ENCODE assay signal across 8 cellular contexts in genomic region chr2:206164261-206164862, GRCh38. TPM values are rescaled to one million over a fixed set of nuclear protein-coding genes. Genes with fewer than 3 reads are reported as not detected.
DNase-seq lines count a peak whose midpoint lies in the region; ATAC-seq, FAIRE-seq and TF ChIP-seq lines count a peak whose summit lies in the region.
"Had no signal": no experiment of that assay in that cellular context is flagged by ENCODE, and none has a peak within 500 bp of the region (broad histone marks: within the 10 kb centered on the region; RNA-seq: fewer than 3 reads in every experiment).

No MANE protein-coding gene starts in this region.

- H3K4me3 Mint-ChIP-seq in Caco-2 (ENCODE audit: unreplicated experiment) = no peak overlapping the region
- no peak overlapping the region for H3K4me3 Mint-ChIP-seq in naive thymus-derived CD8-positive, alpha-beta T cell

- H2AK5ac ChIP-seq in H1 (ENCODE audit: low read depth, low read length) = no peak overlapping the region

- CTCF ChIA-PET in Caco-2 (lab: Charles Lee) = no interaction called here
- CTCF ChIA-PET in H1 (lab: Charles Lee; ENCODE audit: partially characterized antibody) = interaction anchor here (0.7 to 2.4 kb wide), 24 partner anchors 8 to 393 kb away, joined by 3 to 11 read pairs (median 4); partner anchors contain the start of gene ZDBF2

- H3K4me1 Mint-ChIP-seq in Caco-2 (ENCODE audit: low read depth, unreplicated experiment) = peaks cover 18% of the 10 kb centered on the region
- peaks cover 18 to 42% (median 38%) of the 10 kb centered on the region in 4 donors for H3K4me1 Mint-ChIP-seq in naive thymus-derived CD8-positive, alpha-beta T cell

- H3K4me3 ChIP-seq in Caco-2 (ENCODE audit: low read depth, low read length) (no peak overlapping the region), H7 (ENCODE audit: insufficient read depth, low read depth, low read length) (no peak overlapping the region), H1 (ENCODE audit: extremely low read depth in 1 of 4, insufficient read depth in 2 of 4, low read depth in 3 of 4, low read length in 4 of 4) (no peak overlapping the region)
- H3K4me3 ChIP-seq: skin epidermis had no signal

- no peak overlapping the region for H2BK15ac ChIP-seq in H1 (ENCODE audit: low read length)

- H3K36me3 ChIP-seq in Caco-2 (ENCODE audit: control insufficient read depth, insufficient read depth, low read length) (peaks cover 6% of the 10 kb centered on the region), H7 (replicated peaks; ENCODE audit: control insufficient read depth, insufficient read depth, low read length) (peaks cover 18% of the 10 kb centered on the region), H1 (ENCODE audit: control insufficient read depth in 2 of 4, insufficient read depth in 4 of 4, low read length in 3 of 4) (peaks cover 11 to 34% (median 23%) of the 10 kb centered on the region in 4 experiments)

- TF ChIP-seq POLR2A in H1 (IDR thresholded peaks at IDR 0.05; ENCODE audit: control extremely low read depth in 1 of 2, low read depth in 2 of 2, low read length in 2 of 2) = no peak

- no peak overlapping the region for H3K27ac ChIP-seq in H1 (ENCODE audit: low read depth, low read length)
- H3K27ac ChIP-seq: skin epidermis had no signal

- H3K27me3 ChIP-seq in Caco-2 (replicated peaks; ENCODE audit: control insufficient read depth, insufficient read depth, low read length) (no peaks in the 10 kb centered on the region), H7 (ENCODE audit: control insufficient read depth, insufficient read depth, low read length) (no peaks in the 10 kb centered on the region), H1 (replicated peaks in 1 of 4; ENCODE audit: control insufficient read depth in 3 of 4, extremely low read depth in 1 of 4, insufficient read depth in 3 of 4, low read length in 3 of 4) (no peaks in the 10 kb centered on the region)

- H3K4me2 ChIP-seq in H1 (ENCODE audit: insufficient read depth in 1 of 2, low read depth in 2 of 2, low read length in 2 of 2) = no peak overlapping the region

- peaks cover 72% of the 10 kb centered on the region for H3K36me3 Mint-ChIP-seq in Caco-2 (ENCODE audit: insufficient read depth, unreplicated experiment)
- H3K36me3 Mint-ChIP-seq in naive thymus-derived CD8-positive, alpha-beta T cell = peaks cover 4 to 50% (median 22%) of the 10 kb centered on the region in 3 donors

- H3K14ac ChIP-seq in H1 (ENCODE audit: insufficient read length) = no peak overlapping the region

- no peak overlapping the region for H3K4ac ChIP-seq in H1 (replicated peaks; ENCODE audit: insufficient read length, low read depth, low read length)

- no TSS peak for BruUV-seq in Caco-2 (replicated peaks; lab: Mats Ljungman, UMichigan)

- H4K8ac ChIP-seq in H1 (ENCODE audit: extremely low read depth, insufficient read depth, low read length) = no peak overlapping the region

- H4K5ac ChIP-seq in H1 (ENCODE audit: insufficient read length, low read depth, low read length) = no peak overlapping the region

- no peak overlapping the region for H2AFZ ChIP-seq in H1 (ENCODE audit: low read length)

- H3K9me3 Mint-ChIP-seq in Caco-2 (ENCODE audit: unreplicated experiment) = peaks cover 15% of the 10 kb centered on the region
- H3K9me3 Mint-ChIP-seq in naive thymus-derived CD8-positive, alpha-beta T cell = no peaks in the 10 kb centered on the region

- no peak overlapping the region for H3K56ac ChIP-seq in H1 (replicated peaks; ENCODE audit: insufficient read length, low read depth, low read length)

- 93% methylated on average over 2 of the region's 2 CpGs; no CpG with 5 or more reads in 1 of the 2 experiments for WGBS in H1 (ENCODE audit: extremely low coverage in 1 of 2, insufficient coverage in 1 of 2, insufficient read length in 1 of 2, insufficient replicate concordance in 2 of 2, low coverage in 1 of 2, low lambda C conversion rate in 2 of 2, missing lambda C conversion rate in 1 of 2), 2 experiments

- no peaks in the 10 kb centered on the region; the same call in 1 of the 2 replicates for H3K79me1 ChIP-seq in H1 (ENCODE audit: low read depth, low read length)

- H3K27me3 Mint-ChIP-seq in Caco-2 (ENCODE audit: insufficient read depth, unreplicated experiment) = no peaks in the 10 kb centered on the region
- no peaks in the 10 kb centered on the region for H3K27me3 Mint-ChIP-seq in naive thymus-derived CD8-positive, alpha-beta T cell

- TF ChIP-seq CTCF in Caco-2 (IDR thresholded peaks at IDR 0.05; ENCODE audit: insufficient read depth in 1 of 2, low read depth in 1 of 2, low read length in 1 of 2, severe bottlenecking in 1 of 2, unreplicated experiment in 1 of 2) (peak; percentile 66 to 78), H1 (IDR thresholded peaks at IDR 0.05; ENCODE audit: control extremely low read depth in 1 of 3, insufficient read depth in 1 of 3, low read depth in 1 of 3, low read length in 3 of 3) (peak in 2 of 3 experiments; percentile 50 to 54; a peak in 2 of 4 replicates)

- H4K91ac ChIP-seq in H1 (replicated peaks; ENCODE audit: insufficient read length, low read length) = no peak overlapping the region

- peak; percentile 69 to 72 for TF ChIP-seq RAD21 in H1 (IDR thresholded peaks at IDR 0.05 in 1 of 2, conservative IDR thresholded peaks at IDR 0.05 in 1 of 2; ENCODE audit: low read depth in 2 of 2, low read length in 2 of 2)

- no peak overlapping the region for H2BK120ac ChIP-seq in H1 (replicated peaks; ENCODE audit: low read depth, low read length)

- H2BK20ac ChIP-seq in H1 (ENCODE audit: low read length) = no peak overlapping the region

- peak in 1 of 2 experiments; percentile 66 for DNase-seq in Caco-2
- peak; percentile 46 for DNase-seq in H7
- peak; percentile 44 for DNase-seq in RPMI7951 (ENCODE audit: low read depth)
- peak in 1 of 2 experiments; percentile 73 for DNase-seq in H1 (ENCODE audit: low read depth in 1 of 2, low spot score in 2 of 2)
- DNase-seq in naive thymus-derived CD8-positive, alpha-beta T cell = peak in 6 of 10 donors; percentile 7 to 49 (median 34)

- intact Hi-C loops in Caco-2 (cut with micrococcal nuclease; ENCODE audit: unreplicated experiment) = loop anchor here (1.0 to 5.0 kb wide), 4 partner anchors 96 to 278 kb away; partner anchors contain the start of gene ADAM23

- no peak overlapping the region for H3K23ac ChIP-seq in H1 (ENCODE audit: insufficient read length)

- H3K18ac ChIP-seq in H1 (ENCODE audit: extremely low read depth, low read length) = no peak overlapping the region

- H2BK5ac ChIP-seq in H1 (ENCODE audit: low read depth, low read length) = no peak overlapping the region

- H3K9ac ChIP-seq in H1 (replicated peaks in 1 of 4; ENCODE audit: extremely low read depth in 1 of 4, low read depth in 3 of 4, low read length in 3 of 4) = no peak overlapping the region

- POLR2A ChIA-PET in Caco-2 (lab: Charles Lee) = no interaction called here
- POLR2A ChIA-PET in H1 (lab: Charles Lee; ENCODE audit: partially characterized antibody) = interaction anchor here (0.6 to 1.8 kb wide), 4 partner anchors 12 to 110 kb away, joined by 3 to 4 read pairs (median 4); no protein-coding TSS in a partner anchor
- POLR2A ChIA-PET in naive thymus-derived CD8-positive, alpha-beta T cell (lab: Charles Lee) = no interaction called here

- no peak overlapping the region for H3K27ac Mint-ChIP-seq in Caco-2 (ENCODE audit: unreplicated experiment)
- peak overlapping the region in 1 of 10 donors; percentile 43 for H3K27ac Mint-ChIP-seq in naive thymus-derived CD8-positive, alpha-beta T cell

- H3K79me2 ChIP-seq in H1 (ENCODE audit: control insufficient read depth in 1 of 2, insufficient read depth in 2 of 2, low read length in 2 of 2) = peaks cover 0 to 24% of the 10 kb centered on the region in 2 experiments; a peak in 3 of 4 replicates

- no peak for FAIRE-seq in H1 (lab: Jason Lieb, UNC)

- H3K4me1 ChIP-seq in Caco-2 (peaks cover 6% of the 10 kb centered on the region; the same call in 1 of the 2 replicates), H1 (replicated peaks in 1 of 4; ENCODE audit: control insufficient read depth in 3 of 4, insufficient read depth in 4 of 4, low read length in 3 of 4) (peaks cover 0 to 4% (median 3%) of the 10 kb centered on the region in 4 experiments; a peak in 5 of 7 replicates)

- no peaks in the 10 kb centered on the region; the same call in 1 of the 2 replicates for H3K9me3 ChIP-seq in Caco-2
- no peaks in the 10 kb centered on the region; a peak in 1 of 4 replicates for H3K9me3 ChIP-seq in H1 (ENCODE audit: insufficient read depth in 2 of 2, low read depth in 1 of 2, low read length in 1 of 2)

- no peak for TF ChIP-seq EP300 in H1 (IDR thresholded peaks at IDR 0.05; ENCODE audit: borderline replicate concordance in 1 of 2, low read depth in 2 of 2, low read length in 2 of 2)

- ATAC-seq in naive thymus-derived CD8-positive, alpha-beta T cell = no peak
- ATAC-seq in HG02763 (IDR thresholded peaks at IDR 0.05; ENCODE audit: unreplicated experiment) (no peak), HG02840 (IDR thresholded peaks at IDR 0.05; ENCODE audit: low FRiP score, unreplicated experiment) (no peak)

- no peak overlapping the region for H2BK12ac ChIP-seq in H1 (ENCODE audit: low read depth, low read length)

- peaks cover 3 to 10% of the 10 kb centered on the region in 2 experiments for H4K20me1 ChIP-seq in H1 (replicated peaks in 1 of 2; ENCODE audit: control insufficient read depth in 1 of 2, insufficient read depth in 2 of 2, low read length in 2 of 2)

- peaks cover 5% of the 10 kb centered on the region; the same call in 1 of the 2 replicates for H3K23me2 ChIP-seq in H1 (ENCODE audit: low read depth, low read length)

RNA-seq across cellular contexts. Expression of gene EEF1B2, which starts 4.7 kb away (rescaled TPM):
- total RNA-seq in Caco-2 (2022) = 939 and 946 TPM in 2 replicates
- 503 and 686 TPM in 2 replicates for total RNA-seq in H7 (2014; rRNA removed; shearing (Covaris generic))
- total RNA-seq in RPMI7951 (2014; rRNA removed; shearing (Covaris generic)) = 409 and 438 TPM in 2 replicates
- total RNA-seq in H1 (2021; fragmentation: NEBNext Ultra II Directional; extraction: Animal tissue kit (Norgen Biotek cat#: 25700)) = 675 and 679 TPM in 2 replicates
- polyA plus RNA-seq in H1 (2011; rRNA removed) = 381 and 504 TPM in 2 replicates
- 747 TPM for polyA plus RNA-seq in H1 (2011; cell fraction: cytosol; rRNA removed)
- polyA plus RNA-seq in H1 (2011; cell fraction: nucleus; rRNA removed) = 321 TPM
- polyA plus RNA-seq in H1 (2012, experiment 1 of 2) = 803 to 979 TPM (median 851 TPM) in 4 replicates
- polyA plus RNA-seq in H1 (2012, experiment 2 of 2) = 655 TPM
- 829 TPM for polyA plus RNA-seq in H1 (2013, experiment 1 of 2)
- 776 TPM for polyA plus RNA-seq in H1 (2013, experiment 2 of 2)
- polyA minus RNA-seq in H1 (2011; rRNA and poly(A)+ RNA removed) = 373 TPM in 2 replicates
- polyA minus RNA-seq in H1 (2011; cell fraction: cytosol; rRNA and poly(A)+ RNA removed) = 289 TPM
- 448 TPM for polyA minus RNA-seq in H1 (2011; cell fraction: nucleus; rRNA and poly(A)+ RNA removed)
- 1,000 to 10,000 TPM; 1,094 to 1,110 TPM for total RNA-seq in naive thymus-derived CD8-positive, alpha-beta T cell
- 1,000 to 10,000 TPM; 1,324 to 1,693 (median 1,438) TPM for polyA plus RNA-seq in naive thymus-derived CD8-positive, alpha-beta T cell

RNA-seq across cellular contexts. Expression of gene NDUFS1, which starts 5.1 kb away (rescaled TPM):
- 123 TPM in 2 replicates for total RNA-seq in Caco-2 (2022)
- total RNA-seq in H7 (2014; rRNA removed; shearing (Covaris generic)) = 93.7 and 115 TPM in 2 replicates
- 148 and 172 TPM in 2 replicates for total RNA-seq in RPMI7951 (2014; rRNA removed; shearing (Covaris generic))
- total RNA-seq in H1 (2021; fragmentation: NEBNext Ultra II Directional; extraction: Animal tissue kit (Norgen Biotek cat#: 25700)) = 95.9 and 97.0 TPM in 2 replicates
- 28.2 and 42.1 TPM in 2 replicates for polyA plus RNA-seq in H1 (2011; rRNA removed)
- polyA plus RNA-seq in H1 (2011; cell fraction: cytosol; rRNA removed) = 73.2 TPM
- 32.3 TPM for polyA plus RNA-seq in H1 (2011; cell fraction: nucleus; rRNA removed)
- 57.7 to 82.4 TPM (median 70.6 TPM) in 4 replicates for polyA plus RNA-seq in H1 (2012, experiment 1 of 2)
- 7.3 TPM for polyA plus RNA-seq in H1 (2012, experiment 2 of 2)
- 31.2 TPM for polyA plus RNA-seq in H1 (2013, experiment 1 of 2)
- polyA plus RNA-seq in H1 (2013, experiment 2 of 2) = 29.8 TPM
- polyA minus RNA-seq in H1 (2011; rRNA and poly(A)+ RNA removed) = 130 and 185 TPM in 2 replicates
- 45.9 TPM for polyA minus RNA-seq in H1 (2011; cell fraction: cytosol; rRNA and poly(A)+ RNA removed)
- polyA minus RNA-seq in H1 (2011; cell fraction: nucleus; rRNA and poly(A)+ RNA removed) = 54.9 TPM
- total RNA-seq in naive thymus-derived CD8-positive, alpha-beta T cell = 10 to 100 TPM; 65.5 to 69.9 TPM
- 10 to 100 TPM; 34.3 to 45.9 (median 45.3) TPM for polyA plus RNA-seq in naive thymus-derived CD8-positive, alpha-beta T cell
